In the genomic region with DNA sequence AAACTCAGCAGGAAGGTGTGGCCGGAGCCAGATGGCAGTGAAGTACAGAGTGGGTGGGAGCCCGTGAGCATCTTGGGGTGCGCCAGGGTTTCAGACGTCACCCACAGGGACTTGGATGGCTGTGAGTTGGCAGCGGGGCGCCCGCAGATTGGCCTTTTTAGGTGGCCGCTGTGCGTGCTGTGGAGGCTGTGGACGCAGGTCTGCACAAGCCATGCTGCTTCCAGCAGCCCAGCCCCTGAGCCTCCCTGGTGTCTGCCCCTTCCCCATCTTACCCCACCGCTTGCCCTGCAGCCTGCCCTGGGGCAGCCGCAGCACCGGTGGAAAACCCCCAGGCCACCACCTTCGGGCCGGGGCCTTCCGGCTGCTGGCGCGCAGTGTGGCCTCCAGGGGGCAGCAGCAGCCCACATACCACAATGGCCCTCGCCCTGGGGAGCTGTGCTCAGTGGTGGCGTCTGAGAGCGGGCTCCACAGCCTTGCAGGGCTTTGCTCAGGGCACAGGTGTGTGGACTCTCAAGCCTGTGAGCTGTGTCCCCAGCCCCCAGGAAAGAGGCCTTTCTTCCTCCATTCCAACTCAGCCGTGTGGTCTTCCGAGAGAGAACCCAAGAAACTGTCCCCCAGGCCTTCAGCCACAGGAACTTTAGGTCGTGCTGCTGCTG, we compare ENCODE assay signal across 8 cellular contexts. TPM values are rescaled to one million over a fixed set of nuclear protein-coding genes. Genes with fewer than 3 reads are reported as not detected.
DNase-seq lines count a peak whose midpoint lies in the region; ATAC-seq and TF ChIP-seq lines count a peak whose summit lies in the region.

No MANE protein-coding gene starts in this region.

- no peak overlapping the region for H3K27ac ChIP-seq in coronary artery

- H3K4me3 ChIP-seq in coronary artery (no peak overlapping the region), lower leg skin (ENCODE audit: low read depth, poor library complexity, severe bottlenecking) (no peak overlapping the region)

- TF ChIP-seq POLR2A in lower leg skin (IDR thresholded peaks at IDR 0.05) (no peak), GM18505 (IDR thresholded peaks at IDR 0.05; ENCODE audit: borderline replicate concordance, extremely low read depth, insufficient read depth, insufficient read length) (no peak)

- 33 to 43% methylated on average over 21 to 22 of the region's 24 CpGs for WGBS in lower leg skin, 2 donors

- TF ChIP-seq CTCF in coronary artery (IDR thresholded peaks at IDR 0.05), result peak; percentile 95
- peak in 1 of 3 donors; percentile 74 for TF ChIP-seq CTCF in lower leg skin (IDR thresholded peaks at IDR 0.05)

- intact Hi-C loops in lower leg skin (cut with DNase I; ENCODE audit: low total_unique reads), result loop anchor here (5.0 kb wide), 1 partner anchor 151 kb away; no protein-coding TSS in a partner anchor

- ATAC-seq in HG02970 (IDR thresholded peaks at IDR 0.05; ENCODE audit: low FRiP score, unreplicated experiment) (peak; percentile 70), GM18505 (IDR thresholded peaks at IDR 0.05; ENCODE audit: unreplicated experiment) (no peak)

- DNase-seq in Daoy (ENCODE audit: low read depth) (peak; percentile 70), NCI-H510A (lab: John Stamatoyannopoulos, UW) (peak; percentile 61), coronary artery (ENCODE audit: low spot score) (no peak), lower leg skin (ENCODE audit: low spot score in 2 of 2) (peak; percentile 30 to 92)
- DNase-seq in activated CD4-positive, alpha-beta T cell treated with anti-CD3 and anti-CD28 coated beads, Interleukin-2, amount 50 U/mL, for 1 hour, result peak; percentile 89
- DNase-seq in stimulated activated CD8-positive, alpha-beta memory T cell treated with anti-CD3 and anti-CD28 coated beads, Interleukin-12 subunit alpha, Interleukin-12 subunit beta, amount 100 ng/mL, for 1 hour (ENCODE audit: low read depth), result peak; percentile 71

RNA-seq across cellular contexts. Expression of gene ENDOV, which starts 11.8 kb away (rescaled TPM):
- total RNA-seq in Daoy (2014; rRNA removed; shearing (Covaris generic)), result 22.4 and 24.6 TPM in 2 replicates
- total RNA-seq in lower leg skin, result 10 to 100 TPM; 13.7 to 26.8 (median 21.3) TPM

RNA-seq across cellular contexts. Expression of gene NPTX1, which starts 49.6 kb away (rescaled TPM):
- total RNA-seq in Daoy (2014; rRNA removed; shearing (Covaris generic)), result 0.11 TPM in 1 of 2 replicates, not detected in the other
- total RNA-seq in lower leg skin, result 1 to 10 TPM; 1.1 to 2.6 (median 2.3) TPM
